In genomic region chr5:115798252-115798651, GRCh38 we compare ENCODE assay signal across 2 cellular contexts.
TF ChIP-seq lines count a peak whose summit lies in the region.

No MANE protein-coding gene starts in this region.

TF ChIP-seq in HEK293, 187 proteins besides CTCF, POLR2A, EP300 and RAD21:
- TF ChIP-seq, protein P1, sequence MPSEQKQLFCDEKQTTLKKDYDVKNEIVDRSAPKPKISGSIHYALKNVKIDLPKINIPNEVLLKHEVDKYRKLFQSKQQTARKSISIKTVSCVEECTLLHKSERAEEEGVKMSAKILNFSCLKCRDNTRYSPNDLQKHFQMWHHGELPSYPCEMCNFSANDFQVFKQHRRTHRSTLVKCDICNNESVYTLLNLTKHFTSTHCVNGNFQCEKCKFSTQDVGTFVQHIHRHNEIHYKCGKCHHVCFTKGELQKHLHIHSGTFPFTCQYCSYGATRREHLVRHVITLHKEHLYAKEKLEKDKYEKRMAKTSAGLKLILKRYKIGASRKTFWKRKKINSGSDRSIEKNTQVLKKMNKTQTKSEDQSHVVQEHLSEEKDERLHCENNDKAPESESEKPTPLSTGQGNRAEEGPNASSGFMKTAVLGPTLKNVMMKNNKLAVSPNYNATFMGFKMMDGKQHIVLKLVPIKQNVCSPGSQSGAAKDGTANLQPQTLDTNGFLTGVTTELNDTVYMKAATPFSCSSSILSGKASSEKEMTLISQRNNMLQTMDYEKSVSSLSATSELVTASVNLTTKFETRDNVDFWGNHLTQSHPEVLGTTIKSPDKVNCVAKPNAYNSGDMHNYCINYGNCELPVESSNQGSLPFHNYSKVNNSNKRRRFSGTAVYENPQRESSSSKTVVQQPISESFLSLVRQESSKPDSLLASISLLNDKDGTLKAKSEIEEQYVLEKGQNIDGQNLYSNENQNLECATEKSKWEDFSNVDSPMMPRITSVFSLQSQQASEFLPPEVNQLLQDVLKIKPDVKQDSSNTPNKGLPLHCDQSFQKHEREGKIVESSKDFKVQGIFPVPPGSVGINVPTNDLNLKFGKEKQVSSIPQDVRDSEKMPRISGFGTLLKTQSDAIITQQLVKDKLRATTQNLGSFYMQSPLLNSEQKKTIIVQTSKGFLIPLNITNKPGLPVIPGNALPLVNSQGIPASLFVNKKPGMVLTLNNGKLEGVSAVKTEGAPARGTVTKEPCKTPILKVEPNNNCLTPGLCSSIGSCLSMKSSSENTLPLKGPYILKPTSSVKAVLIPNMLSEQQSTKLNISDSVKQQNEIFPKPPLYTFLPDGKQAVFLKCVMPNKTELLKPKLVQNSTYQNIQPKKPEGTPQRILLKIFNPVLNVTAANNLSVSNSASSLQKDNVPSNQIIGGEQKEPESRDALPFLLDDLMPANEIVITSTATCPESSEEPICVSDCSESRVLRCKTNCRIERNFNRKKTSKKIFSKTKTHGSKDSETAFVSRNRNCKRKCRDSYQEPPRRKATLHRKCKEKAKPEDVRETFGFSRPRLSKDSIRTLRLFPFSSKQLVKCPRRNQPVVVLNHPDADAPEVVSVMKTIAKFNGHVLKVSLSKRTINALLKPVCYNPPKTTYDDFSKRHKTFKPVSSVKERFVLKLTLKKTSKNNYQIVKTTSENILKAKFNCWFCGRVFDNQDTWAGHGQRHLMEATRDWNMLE (tag by site-specific recombination; conservative IDR thresholded peaks at IDR 0.05; ENCODE audit: low read depth) = no peak
- TF ChIP-seq ZNF24 (tag by site-specific recombination; IDR thresholded peaks at IDR 0.05) (no peak), ZNF585B (tag by site-specific recombination; IDR thresholded peaks at IDR 0.05) (peak; percentile 12; the same call in 1 of the 2 replicates)

TF ChIP-seq in H1, 55 proteins besides CTCF, POLR2A, EP300 and RAD21:
- TF ChIP-seq SIX5 (IDR thresholded peaks at IDR 0.05; ENCODE audit: low read depth, low read length) (no peak), CEBPB (IDR thresholded peaks at IDR 0.05; ENCODE audit: low read depth, low read length) (0 out of 2 replicates have a peak, but pooled peaks have one; percentile 13), KDM1A (IDR thresholded peaks at IDR 0.05; ENCODE audit: borderline replicate concordance, low read length) (no peak)
